Comparison of ENCODE assay signal across 28 cellular contexts in the genomic region with DNA sequence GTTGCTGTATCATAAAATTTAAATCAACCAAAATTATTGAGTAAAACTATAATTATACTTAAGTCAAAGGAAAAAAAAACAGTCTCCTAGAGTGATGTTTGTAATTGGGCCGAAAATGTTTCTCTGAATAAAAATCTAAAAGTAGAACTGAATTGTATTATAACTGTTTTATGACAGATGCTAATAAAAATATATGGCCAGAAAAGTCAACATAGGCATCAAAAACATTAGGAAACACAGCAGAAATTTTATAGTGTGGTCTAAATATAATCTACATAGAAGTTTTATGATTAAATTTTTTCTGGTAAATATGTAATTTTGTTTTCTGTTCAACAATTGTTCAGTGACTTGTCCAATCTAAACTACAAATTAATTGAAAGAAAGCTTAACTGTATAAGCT.
"Had no signal": no experiment of that assay in that cellular context is flagged by ENCODE, and none has a peak within 500 bp of the region (broad histone marks: within the 10 kb centered on the region; RNA-seq: fewer than 3 reads in every experiment).

No MANE protein-coding gene starts in this region.

- H3K9me3 Mint-ChIP-seq: activated CD4-positive, alpha-beta T cell treated with anti-CD3 and anti-CD28 coated beads, Interleukin-2, amount 10 ng/mL, durations not matched to agents 7 days and 5 days; activated naive CD4-positive, alpha-beta T cell treated with anti-CD3 and anti-CD28 coated beads, Interleukin-2, amount 50 U/mL, for 24 hours; activated naive CD8-positive, alpha-beta T cell treated with anti-CD3 and anti-CD28 coated beads, Interleukin-2, amount 10 ng/mL, durations not matched to agents 7 days and 5 days; activated T-helper 17 cell treated with anti-CD3 and anti-CD28 coated beads, Interleukin-2, amount 50 U/mL, for 72 hours had no signal

- H3K4me1 ChIP-seq: body of pancreas, breast epithelium had no signal

- H3K36me3 Mint-ChIP-seq: activated naive CD4-positive, alpha-beta T cell treated with anti-CD3 and anti-CD28 coated beads, Interleukin-2, amount 50 U/mL, for 24 hours; activated naive CD8-positive, alpha-beta T cell treated with anti-CD3 and anti-CD28 coated beads, Interleukin-2, amount 10 ng/mL, durations not matched to agents 7 days and 5 days had no signal

- H3K36me3 ChIP-seq: breast epithelium, MG63 had no signal

- H3K4me3 Mint-ChIP-seq: activated CD4-positive, alpha-beta T cell treated with anti-CD3 and anti-CD28 coated beads for 36 hours; activated CD4-positive, alpha-beta T cell treated with anti-CD3 and anti-CD28 coated beads, Interleukin-2, amount 10 ng/mL, durations not matched to agents 7 days and 5 days; activated naive CD4-positive, alpha-beta T cell treated with anti-CD3 and anti-CD28 coated beads, Interleukin-2, amount 50 U/mL, for 24 hours; activated naive CD8-positive, alpha-beta T cell treated with anti-CD3 and anti-CD28 coated beads, Interleukin-2, amount 10 ng/mL, durations not matched to agents 7 days and 5 days; activated T-cell treated with anti-CD3 and anti-CD28 coated beads, Interleukin-2, amount 50 U/mL, for 72 hours; activated T-helper 17 cell treated with anti-CD3 and anti-CD28 coated beads, Interleukin-2, amount 50 U/mL, for 72 hours had no signal

- H3K27ac ChIP-seq: body of pancreas, breast epithelium, PC-9, RWPE1 had no signal

- ATAC-seq: activated CD4-positive, alpha-beta T cell treated with anti-CD3 and anti-CD28 coated beads for 36 hours; activated T-cell treated with anti-CD3 and anti-CD28 coated beads, Interleukin-2, amount 50 U/mL, for 72 hours; activated T-helper 17 cell treated with anti-CD3 and anti-CD28 coated beads, Interleukin-2, amount 50 U/mL, for 72 hours; body of pancreas; K562; Right ventricle myocardium inferior had no signal

- H3K27ac Mint-ChIP-seq: activated CD4-positive, alpha-beta T cell treated with anti-CD3 and anti-CD28 coated beads for 36 hours; activated CD4-positive, alpha-beta T cell treated with anti-CD3 and anti-CD28 coated beads, Interleukin-2, amount 10 ng/mL, durations not matched to agents 7 days and 5 days; activated naive CD4-positive, alpha-beta T cell treated with anti-CD3 and anti-CD28 coated beads, Interleukin-2, amount 50 U/mL, for 24 hours; activated naive CD8-positive, alpha-beta T cell treated with anti-CD3 and anti-CD28 coated beads, Interleukin-2, amount 10 ng/mL, durations not matched to agents 7 days and 5 days; activated T-cell treated with anti-CD3 and anti-CD28 coated beads, Interleukin-2, amount 50 U/mL, for 72 hours; activated T-helper 17 cell treated with anti-CD3 and anti-CD28 coated beads, Interleukin-2, amount 50 U/mL, for 72 hours had no signal

- H3K4me3 ChIP-seq: body of pancreas, breast epithelium, K562, MG63, PC-9 had no signal

- H3K9me3 ChIP-seq: body of pancreas, breast epithelium, MG63 had no signal

- DNase-seq: activated CD4-positive, alpha-beta T cell treated with anti-CD3 and anti-CD28 coated beads for 36 hours; activated CD4-positive, alpha-beta T cell treated with anti-CD3 and anti-CD28 coated beads, Interleukin-2, amount 10 ng/mL, durations not matched to agents 7 days and 5 days; activated CD4-positive, alpha-beta T cell treated with anti-CD3 and anti-CD28 coated beads, Interleukin-2, amount 50 U/mL, for 48 hours; activated effector memory CD4-positive, alpha-beta T cell treated with anti-CD3 and anti-CD28 coated beads, Interleukin-2, amount 50 U/mL, for 16 hours; activated naive CD4-positive, alpha-beta T cell; activated naive CD8-positive, alpha-beta T cell treated with anti-CD3 and anti-CD28 coated beads, Interleukin-2, amount 10 ng/mL, durations not matched to agents 7 days and 5 days; activated T-cell treated with anti-CD3 and anti-CD28 coated beads, Interleukin-2, amount 50 U/mL, for 1 hour; activated T-cell treated with anti-CD3 and anti-CD28 coated beads, Interleukin-2, amount 50 U/mL, for 72 hours; amygdala; body of pancreas; MG63; NCI-H1048; NCI-H1436 treated with DMSO at 0.1 percent for 48 hours; NCI-H1694 treated with DMSO at 0.1 percent for 48 hours; NCI-H2029; NCI-H345; NCI-H524 treated with DMSO at 0.1 percent for 48 hours; NCI-H748 treated with DMSO at 0.1 percent for 48 hours; NK-92 treated with Interleukin-12 subunit alpha and Interleukin-12 subunit beta, amount 100 ng/mL, for 24 hours; PC-9; SIG-M5; T1000 had no signal

- H3K4me1 Mint-ChIP-seq: activated CD4-positive, alpha-beta T cell treated with anti-CD3 and anti-CD28 coated beads for 36 hours; activated CD4-positive, alpha-beta T cell treated with anti-CD3 and anti-CD28 coated beads, Interleukin-2, amount 10 ng/mL, durations not matched to agents 7 days and 5 days; activated naive CD4-positive, alpha-beta T cell treated with anti-CD3 and anti-CD28 coated beads, Interleukin-2, amount 50 U/mL, for 24 hours; activated naive CD8-positive, alpha-beta T cell treated with anti-CD3 and anti-CD28 coated beads, Interleukin-2, amount 10 ng/mL, durations not matched to agents 7 days and 5 days; activated T-helper 17 cell treated with anti-CD3 and anti-CD28 coated beads, Interleukin-2, amount 50 U/mL, for 72 hours had no signal

- H2AFZ ChIP-seq: PC-9 had no signal

- H3K27me3 ChIP-seq: body of pancreas, breast epithelium, MG63 had no signal

- H3K4me2 ChIP-seq: PC-9 had no signal

- H3K27me3 Mint-ChIP-seq: activated CD4-positive, alpha-beta T cell treated with anti-CD3 and anti-CD28 coated beads for 36 hours; activated CD4-positive, alpha-beta T cell treated with anti-CD3 and anti-CD28 coated beads, Interleukin-2, amount 10 ng/mL, durations not matched to agents 7 days and 5 days; activated naive CD4-positive, alpha-beta T cell treated with anti-CD3 and anti-CD28 coated beads, Interleukin-2, amount 50 U/mL, for 24 hours; activated naive CD8-positive, alpha-beta T cell treated with anti-CD3 and anti-CD28 coated beads, Interleukin-2, amount 10 ng/mL, durations not matched to agents 7 days and 5 days; activated T-helper 17 cell treated with anti-CD3 and anti-CD28 coated beads, Interleukin-2, amount 50 U/mL, for 72 hours had no signal
